In genomic region chr10:130233426-130233825, GRCh38 we compare ENCODE assay signal across 19 cellular contexts.
DNase-seq lines count a peak whose midpoint lies in the region; ATAC-seq, FAIRE-seq and TF ChIP-seq lines count a peak whose summit lies in the region.
"Had no signal": no experiment of that assay in that cellular context is flagged by ENCODE, and none has a peak within 500 bp of the region (broad histone marks: within the 10 kb centered on the region; RNA-seq: fewer than 3 reads in every experiment).

No MANE protein-coding gene starts in this region.

- H3K27me3 ChIP-seq in upper lobe of right lung (no peaks in the 10 kb centered on the region), Caco-2 (replicated peaks; ENCODE audit: control insufficient read depth, insufficient read depth, low read length) (no peaks in the 10 kb centered on the region)

- H3K27ac ChIP-seq in upper lobe of right lung = no peak overlapping the region

- H3K27ac Mint-ChIP-seq in activated CD8-positive, alpha-beta memory T cell treated with anti-CD3 and anti-CD28 coated beads, Interleukin-2, amount 10 ng/mL, durations not matched to agents 7 days and 5 days = no peak overlapping the region
- H3K27ac Mint-ChIP-seq in Caco-2 (ENCODE audit: unreplicated experiment) = no peak overlapping the region
- H3K27ac Mint-ChIP-seq: B cell; CD4-positive, alpha-beta T cell; GM23338; H9 had no signal

- H3K9me3 ChIP-seq in upper lobe of right lung (no peaks in the 10 kb centered on the region), Caco-2 (no peaks in the 10 kb centered on the region)

- BruUV-seq in Caco-2 (replicated peaks; lab: Mats Ljungman, UMichigan) = no TSS peak

- ATAC-seq in activated CD8-positive, alpha-beta memory T cell treated with anti-CD3 and anti-CD28 coated beads, Interleukin-2, amount 10 ng/mL, durations not matched to agents 7 days and 5 days = no peak
- ATAC-seq in left lobe of liver (no peak), upper lobe of right lung (no peak)
- ATAC-seq: GM12878, GM23338, HepG2 had no signal

- H3K36me3 Mint-ChIP-seq in activated CD8-positive, alpha-beta memory T cell treated with anti-CD3 and anti-CD28 coated beads, Interleukin-2, amount 10 ng/mL, durations not matched to agents 7 days and 5 days = no peaks in the 10 kb centered on the region
- H3K36me3 Mint-ChIP-seq in Caco-2 (ENCODE audit: insufficient read depth, unreplicated experiment) = peaks cover 8% of the 10 kb centered on the region

- H3K4me3 ChIP-seq in upper lobe of right lung = no peak overlapping the region
- no peak overlapping the region for H3K4me3 ChIP-seq in Caco-2 (ENCODE audit: low read depth, low read length)
- H3K4me3 ChIP-seq: GM12878, GM23338 had no signal

- DNase-seq in activated CD8-positive, alpha-beta memory T cell treated with anti-CD3 and anti-CD28 coated beads for 24 hours = peak; percentile 40
- no peak for DNase-seq in activated CD8-positive, alpha-beta memory T cell treated with anti-CD3 and anti-CD28 coated beads, Interleukin-2, amount 10 ng/mL, durations not matched to agents 7 days and 5 days
- DNase-seq in left lobe of liver (ENCODE audit: low spot score) (peak; percentile 16), posterior vena cava (ENCODE audit: low spot score) (peak; percentile 58), upper lobe of right lung (peak; percentile 34), H54 (ENCODE audit: insufficient read length, low spot score) (no peak), Caco-2 (no peak), NCI-H2227 treated with DMSO at 0.1 percent for 48 hours (lab: John Stamatoyannopoulos, UW) (no peak)
- DNase-seq: 8988T; C1 segment of cervical spinal cord; CD4-positive, alpha-beta T cell; DMS79 had no signal

- POLR2A ChIA-PET in Caco-2 (lab: Charles Lee) = no interaction called here

- H3K9me3 Mint-ChIP-seq in activated CD8-positive, alpha-beta memory T cell treated with anti-CD3 and anti-CD28 coated beads, Interleukin-2, amount 10 ng/mL, durations not matched to agents 7 days and 5 days (ENCODE audit: low read depth) = peaks cover 1% of the 10 kb centered on the region
- peaks cover 19% of the 10 kb centered on the region for H3K9me3 Mint-ChIP-seq in Caco-2 (ENCODE audit: unreplicated experiment)

- FAIRE-seq in H54 (lab: Jason Lieb, UNC) = no peak
- FAIRE-seq: GM12878, GM18507, HepG2, HTR-8/SVneo had no signal

- no peaks in the 10 kb centered on the region for H3K4me1 Mint-ChIP-seq in activated CD8-positive, alpha-beta memory T cell treated with anti-CD3 and anti-CD28 coated beads, Interleukin-2, amount 10 ng/mL, durations not matched to agents 7 days and 5 days
- H3K4me1 Mint-ChIP-seq in Caco-2 (ENCODE audit: low read depth, unreplicated experiment) = no peaks in the 10 kb centered on the region
- H3K4me1 Mint-ChIP-seq: B cell, GM23338, H9 had no signal

- H3K36me3 ChIP-seq in upper lobe of right lung = no peaks in the 10 kb centered on the region
- no peaks in the 10 kb centered on the region for H3K36me3 ChIP-seq in Caco-2 (ENCODE audit: control insufficient read depth, insufficient read depth, low read length)

- H3K27me3 Mint-ChIP-seq in activated CD8-positive, alpha-beta memory T cell treated with anti-CD3 and anti-CD28 coated beads, Interleukin-2, amount 10 ng/mL, durations not matched to agents 7 days and 5 days = no peaks in the 10 kb centered on the region
- H3K27me3 Mint-ChIP-seq in Caco-2 (ENCODE audit: insufficient read depth, unreplicated experiment) = peaks cover 9% of the 10 kb centered on the region
- H3K27me3 Mint-ChIP-seq: B cell; CD4-positive, alpha-beta T cell had no signal

- CTCF ChIA-PET in activated CD8-positive, alpha-beta memory T cell treated with anti-CD3 and anti-CD28 coated beads, Interleukin-2, amount 10 ng/mL, durations not matched to agents 7 days and 5 days (lab: Charles Lee) = no interaction called here
- CTCF ChIA-PET in Caco-2 (lab: Charles Lee) = no interaction called here

- H3K4me3 Mint-ChIP-seq in activated CD8-positive, alpha-beta memory T cell treated with anti-CD3 and anti-CD28 coated beads, Interleukin-2, amount 10 ng/mL, durations not matched to agents 7 days and 5 days = no peak overlapping the region
- no peak overlapping the region for H3K4me3 Mint-ChIP-seq in Caco-2 (ENCODE audit: unreplicated experiment)
- H3K4me3 Mint-ChIP-seq: B cell; CD4-positive, alpha-beta T cell; GM23338; H9 had no signal

- no peaks in the 10 kb centered on the region for H3K4me1 ChIP-seq in upper lobe of right lung
- no peaks in the 10 kb centered on the region for H3K4me1 ChIP-seq in Caco-2

- TF ChIP-seq POLR2A in H54 (IDR thresholded peaks at IDR 0.05; ENCODE audit: low read depth, low read length) = no peak

- TF ChIP-seq CTCF in upper lobe of right lung (IDR thresholded peaks at IDR 0.05) (no peak), Caco-2 (IDR thresholded peaks at IDR 0.05; ENCODE audit: insufficient read depth in 1 of 2, low read depth in 1 of 2, low read length in 1 of 2, severe bottlenecking in 1 of 2, unreplicated experiment in 1 of 2) (no peak)

- intact Hi-C loops in posterior vena cava (cut with DNase I) (no loop called here), upper lobe of right lung (cut with DNase I) (no loop called here), Caco-2 (cut with micrococcal nuclease; ENCODE audit: unreplicated experiment) (no loop called here)

Comparison
In these comparisons a context has a peak if more than half of its experiments do, and no peak if none do; other contexts are left out.
1. DNase-seq: peak in activated CD8-positive, alpha-beta memory T cell treated with anti-CD3 and anti-CD28 coated beads for 24 hours (single experiment), left lobe of liver (single experiment), posterior vena cava (single experiment) and upper lobe of right lung (single experiment); none in activated CD8-positive, alpha-beta memory T cell treated with anti-CD3 and anti-CD28 coated beads, Interleukin-2, amount 10 ng/mL, durations not matched to agents 7 days and 5 days (single experiment), H54 (single experiment), Caco-2 (0 of 2) and NCI-H2227 treated with DMSO at 0.1 percent for 48 hours (single experiment).